ENCODE assay signal across 8 cellular contexts in genomic region chr15:30471366-30471749, GRCh38. TPM values are rescaled to one million over a fixed set of nuclear protein-coding genes. Genes with fewer than 3 reads are reported as not detected.
DNase-seq lines count a peak whose midpoint lies in the region; ATAC-seq, FAIRE-seq and TF ChIP-seq lines count a peak whose summit lies in the region.
"Not testable (repeated sequence)": the region's sequence is repeated elsewhere in the genome, so short reads cannot be mapped to it uniquely, and the experiment has no call there.

No MANE protein-coding gene starts in this region.

- not testable (repeated sequence) for TF ChIP-seq EP300 in SK-N-SH (IDR thresholded peaks at IDR 0.05; ENCODE audit: borderline replicate concordance in 1 of 2, low read depth in 1 of 2, low read length in 1 of 2)

- WGBS in SK-N-SH (ENCODE audit: low lambda C conversion rate), result no CpG with 5 or more reads among the region's 34 CpGs
- 7% methylated on average over 2 of the region's 34 CpGs for WGBS in smooth muscle cell (ENCODE audit: low lambda C conversion rate)

- TF ChIP-seq CTCF in SK-N-SH (IDR thresholded peaks at IDR 0.05); bronchial epithelial cell (IDR thresholded peaks at IDR 0.05; ENCODE audit: insufficient read depth, low read length, severe bottlenecking); mucosa of descending colon (IDR thresholded peaks at IDR 0.05); smooth muscle cell (IDR thresholded peaks at IDR 0.05; ENCODE audit: borderline replicate concordance, insufficient read depth, poor library complexity, severe bottlenecking); vagina (IDR thresholded peaks at IDR 0.05): not testable (repeated sequence)

- ATAC-seq in GM18907 (IDR thresholded peaks at IDR 0.05; ENCODE audit: unreplicated experiment), result peak; percentile 5
- peak; percentile 7 for ATAC-seq in HG02870 (IDR thresholded peaks at IDR 0.05; ENCODE audit: unreplicated experiment)
- peak; percentile 23 to 42 for ATAC-seq in left cardiac atrium
- ATAC-seq in mucosa of descending colon, result peak; percentile 36

- not testable (repeated sequence) for H2AFZ ChIP-seq in SK-N-SH (ENCODE audit: low read depth); smooth muscle cell (ENCODE audit: low read depth)

- not testable (repeated sequence) for H3K9me3 ChIP-seq in SK-N-SH; mucosa of descending colon; smooth muscle cell (replicated peaks; ENCODE audit: low read depth); vagina

- H3K4me1 ChIP-seq in SK-N-SH (ENCODE audit: control insufficient read depth in 1 of 2, insufficient read depth in 2 of 2, low read depth in 1 of 2, low read length in 1 of 2); mucosa of descending colon (ENCODE audit: low read depth); smooth muscle cell (ENCODE audit: low read depth); vagina: not testable (repeated sequence)

- H4K20me1 ChIP-seq in SK-N-SH (ENCODE audit: insufficient read depth); smooth muscle cell (ENCODE audit: low read depth): not testable (repeated sequence)

- H3K79me2 ChIP-seq in SK-N-SH (ENCODE audit: insufficient read depth); smooth muscle cell (ENCODE audit: low read depth): not testable (repeated sequence)

- H3F3A ChIP-seq in SK-N-SH (replicated peaks; ENCODE audit: insufficient read depth); smooth muscle cell (ENCODE audit: low read depth): not testable (repeated sequence)

- H3K27ac ChIP-seq in SK-N-SH (ENCODE audit: low read depth in 2 of 2, low read length in 1 of 2); smooth muscle cell (ENCODE audit: low read depth): not testable (repeated sequence)
- peak overlapping the region; percentile 69 for H3K27ac ChIP-seq in vagina

- not testable (repeated sequence) for DNase-seq in SK-N-SH; bronchial epithelial cell (ENCODE audit: low read depth); left cardiac atrium; mucosa of descending colon; smooth muscle cell (lab: John Stamatoyannopoulos, UW; ENCODE audit: unreplicated experiment); vagina (ENCODE audit: extremely low spot score in 2 of 2)

- not testable (repeated sequence) for H3K9me2 ChIP-seq in SK-N-SH

- POLR2A ChIA-PET in SK-N-SH (lab: Yijun Ruan, JAX), result not testable (repeated sequence)

- not testable (repeated sequence) for H3K27me3 ChIP-seq in SK-N-SH (ENCODE audit: insufficient read depth); bronchial epithelial cell (ENCODE audit: control insufficient read depth, insufficient read depth, low read length); smooth muscle cell (ENCODE audit: low read depth); vagina

- peak overlapping the region in 1 of 2 experiments; percentile 37; a peak in 1 of 4 replicates for H3K4me3 ChIP-seq in SK-N-SH (ENCODE audit: low read depth in 2 of 2, low read length in 1 of 2)
- H3K4me3 ChIP-seq in bronchial epithelial cell (ENCODE audit: low read depth, low read length), result peak overlapping the region; percentile 24
- peak overlapping the region; percentile 19 for H3K4me3 ChIP-seq in mucosa of descending colon
- peak overlapping the region; percentile 61 for H3K4me3 ChIP-seq in smooth muscle cell
- H3K4me3 ChIP-seq in vagina, result peak overlapping the region; percentile 48 to 55

- H3K9ac ChIP-seq in SK-N-SH, result peak overlapping the region; percentile 43; the same call in 1 of the 2 replicates
- H3K9ac ChIP-seq in smooth muscle cell (ENCODE audit: low read depth), result not testable (repeated sequence)

- intact Hi-C loops in left cardiac atrium (cut with DNase I); mucosa of descending colon (cut with DNase I, micrococcal nuclease); vagina (cut with DNase I): not testable (repeated sequence)

- not testable (repeated sequence) for TF ChIP-seq POLR2A in vagina (IDR thresholded peaks at IDR 0.05)

- H3K4me2 ChIP-seq in SK-N-SH, result not testable (repeated sequence)
- H3K4me2 ChIP-seq in smooth muscle cell, result peak overlapping the region; percentile 67

- not testable (repeated sequence) for FAIRE-seq in bronchial epithelial cell (lab: Jason Lieb, UNC)

- CTCF ChIA-PET in SK-N-SH (lab: Yijun Ruan, JAX), result not testable (repeated sequence)

- TF ChIP-seq RAD21 in SK-N-SH (IDR thresholded peaks at IDR 0.05; ENCODE audit: low read length), result not testable (repeated sequence)

- not testable (repeated sequence) for H3K36me3 ChIP-seq in SK-N-SH (replicated peaks in 1 of 2; ENCODE audit: control insufficient read depth in 1 of 2, insufficient read depth in 2 of 2, low read length in 1 of 2); bronchial epithelial cell (ENCODE audit: control insufficient read depth, insufficient read depth, low read length); mucosa of descending colon (ENCODE audit: low read depth); smooth muscle cell (ENCODE audit: low read depth); vagina

RNA-seq across cellular contexts. Expression of gene GOLGA8R, which starts 57.3 kb away (rescaled TPM):
- polyA plus RNA-seq in SK-N-SH (2012; rRNA removed) (0.76 and 0.86 TPM in 2 replicates), smooth muscle cell (0.18 TPM in 1 of 2 replicates, not detected in the other)
- 0.26 and 0.33 TPM in 2 replicates for polyA plus RNA-seq in SK-N-SH (2012; cell fraction: cytosol; rRNA removed)
- 3.2 and 6.0 TPM in 2 replicates for polyA plus RNA-seq in SK-N-SH (2012; cell fraction: nucleus; rRNA removed)
- total RNA-seq in bronchial epithelial cell (0.53 and 2.8 TPM in 2 replicates), left cardiac atrium (1 to 10 TPM; 2.3 to 5.2 TPM), mucosa of descending colon (1 to 10 TPM; 1.8 to 3.6 (median 2.5) TPM), smooth muscle cell (0.49 and 0.85 TPM in 2 replicates), vagina (3.2 TPM)
